1 cellular context compared by ENCODE assay signal in the genomic region with DNA sequence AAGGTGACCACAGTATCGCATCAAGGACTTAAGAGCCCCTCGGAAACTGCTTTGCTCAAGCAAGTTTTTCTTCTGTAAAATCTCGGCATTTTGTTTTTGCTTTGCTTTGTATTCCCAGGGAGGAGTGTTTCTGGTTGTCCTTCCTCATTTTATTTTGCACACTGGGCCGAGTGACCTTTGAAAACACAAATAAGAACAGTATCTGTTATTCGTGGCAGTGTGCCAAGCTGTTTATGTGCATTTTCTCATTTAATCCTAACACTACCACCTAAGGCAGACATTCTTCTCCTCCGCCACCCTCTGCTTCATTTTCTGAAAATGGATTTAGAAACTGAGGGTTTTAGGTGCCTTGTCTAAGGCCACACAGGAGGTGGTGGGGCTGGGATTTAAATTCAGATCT.
TF ChIP-seq lines count a peak whose summit lies in the region.

No MANE protein-coding gene starts in this region.

TF ChIP-seq in WTC11, 78 proteins besides CTCF, POLR2A, EP300 and RAD21 (continued from another document):
- TF ChIP-seq PRDM15 (CRISPR knock-in tag; IDR thresholded peaks at IDR 0.05): no peak
- TF ChIP-seq GTF2I (CRISPR knock-in tag; conservative IDR thresholded peaks at IDR 0.05): no peak
TF ChIP-seq in WTC11: peak in this region for 0.
